In the genomic region with DNA sequence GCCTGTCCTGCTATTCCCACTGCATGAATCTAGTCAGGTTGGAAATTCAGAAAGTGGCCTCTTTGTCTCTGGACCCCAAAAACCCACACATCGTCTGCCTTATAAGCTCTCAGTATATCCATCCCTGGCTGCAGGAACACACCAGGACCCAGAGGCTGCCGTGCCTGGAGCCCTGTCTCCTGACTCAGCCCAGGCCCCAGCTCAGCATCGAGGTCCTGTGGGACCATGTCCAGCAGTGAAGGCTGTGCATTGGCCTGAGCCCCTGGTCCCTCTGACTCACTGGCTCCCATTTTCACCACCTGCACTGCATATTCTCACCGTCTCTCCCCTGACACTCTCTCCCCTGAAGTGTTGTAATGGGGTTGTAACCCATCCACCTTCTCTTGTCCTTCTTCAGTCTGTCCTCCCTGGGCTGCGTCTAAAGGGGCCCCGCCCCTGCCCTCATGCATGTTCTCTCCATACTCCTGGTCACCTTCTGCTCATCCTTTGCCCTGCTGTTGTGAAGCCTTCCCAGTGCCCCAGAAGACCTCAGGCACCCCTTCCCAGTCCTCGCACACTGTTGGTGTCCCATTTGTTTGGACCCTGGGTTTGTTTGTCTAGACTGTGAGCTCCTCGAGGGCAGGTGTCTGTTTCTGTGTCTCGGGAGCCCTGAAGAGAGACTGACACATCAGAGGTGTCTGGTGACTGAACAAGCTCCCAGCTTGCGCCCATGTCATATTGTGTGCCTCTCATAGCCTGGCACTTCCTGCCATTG, we compare ENCODE assay signal across 10 cellular contexts. TPM values are rescaled to one million over a fixed set of nuclear protein-coding genes. Genes with fewer than 3 reads are reported as not detected.
DNase-seq lines count a peak whose midpoint lies in the region; ATAC-seq and TF ChIP-seq lines count a peak whose summit lies in the region.
"Had no signal": no experiment of that assay in that cellular context is flagged by ENCODE, and none has a peak within 500 bp of the region (broad histone marks: within the 10 kb centered on the region; RNA-seq: fewer than 3 reads in every experiment).

No MANE protein-coding gene starts in this region.

- H3K27ac Mint-ChIP-seq in naive B cell, result peak overlapping the region in 5 of 6 donors; percentile 27 to 91 (median 81)

- DNase-seq in AG10803 (ENCODE audit: low read depth) (peak; percentile 29), coronary artery (ENCODE audit: low spot score) (no peak), naive B cell (no peak), KBM-7 (no peak), NCI-H2196 (lab: John Stamatoyannopoulos, UW; ENCODE audit: unreplicated experiment) (no peak), NCI-H82 (lab: John Stamatoyannopoulos, UW) (no peak)

- H3K4me3 Mint-ChIP-seq in naive B cell, result peak overlapping the region in 1 of 8 donors; percentile 32

- H3K9me3 ChIP-seq in KOPT-K1 (ENCODE audit: insufficient read depth, low read length, poor library complexity, severe bottlenecking), result no peaks in the 10 kb centered on the region
- H3K9me3 ChIP-seq: BLaER1 treated with 17β-estradiol and CSF1 and Interleukin-3, amounts not matched to agents 10 nM and 100 nM; neutrophil had no signal

- H3K9me3 Mint-ChIP-seq in naive B cell, result no peaks in the 10 kb centered on the region

- TF ChIP-seq CTCF in AG10803 (conservative IDR thresholded peaks at IDR 0.05; ENCODE audit: low read length) (no peak), coronary artery (IDR thresholded peaks at IDR 0.05) (no peak)

- H3K36me3 ChIP-seq in KOPT-K1 (ENCODE audit: insufficient read depth, low read length), result peaks cover 100% of the 10 kb centered on the region
- H3K36me3 ChIP-seq: neutrophil had no signal

- no peak for ATAC-seq in naive B cell (ENCODE audit: low read depth in 2 of 2)
- ATAC-seq in GM21786 (IDR thresholded peaks at IDR 0.05; ENCODE audit: unreplicated experiment), result no peak

- peaks cover 9 to 26% of the 10 kb centered on the region in 2 donors for H3K36me3 Mint-ChIP-seq in naive B cell

- H3K27me3 Mint-ChIP-seq in naive B cell, result no peaks in the 10 kb centered on the region

- H3K4me3 ChIP-seq in AG10803 (ENCODE audit: low read length) (no peak overlapping the region), coronary artery (peak overlapping the region; percentile 14)
- H3K4me3 ChIP-seq: BLaER1 treated with 17β-estradiol and CSF1 and Interleukin-3, amounts not matched to agents 10 nM and 100 nM had no signal

- in situ Hi-C loops in KBM-7 (cut with MboI; ENCODE audit: low pct_unique_long_range_greater_than_20kb, low sequenced_read_pairs), result no loop called here

- H3K4me1 Mint-ChIP-seq in naive B cell, result peaks cover 61 to 64% (median 61%) of the 10 kb centered on the region in 3 donors

- peak overlapping the region; percentile 56 for H3K27ac ChIP-seq in KOPT-K1 (ENCODE audit: low read depth, low read length, poor library complexity, severe bottlenecking)
- H3K27ac ChIP-seq in coronary artery, result peak overlapping the region in 1 of 2 donors; percentile 57

RNA-seq across cellular contexts. Expression of a gene that starts 43.8 kb away (rescaled TPM):
- 100 to 1,000 TPM in 2 of 6 donors, 10 to 100 TPM in 4; 76.5 to 135 (median 89.8) TPM for polyA plus RNA-seq in naive B cell (ENCODE audit: low read depth in 6 of 6)

RNA-seq across cellular contexts. Expression of a gene that starts 50.4 kb away (rescaled TPM):
- 1 to 10 TPM in 3 of 6 donors, under 1 TPM in 3; 0.29 to 3.6 (median 0.96) TPM for polyA plus RNA-seq in naive B cell (ENCODE audit: low read depth in 6 of 6)
